Comparison of ENCODE assay signal across 9 cellular contexts in genomic region chr6:30074331-30075093, GRCh38. TPM values are rescaled to one million over a fixed set of nuclear protein-coding genes. Genes with fewer than 3 reads are reported as not detected.
DNase-seq lines count a peak whose midpoint lies in the region; ATAC-seq and TF ChIP-seq lines count a peak whose summit lies in the region.
"Had no signal": no experiment of that assay in that cellular context is flagged by ENCODE, and none has a peak within 500 bp of the region (broad histone marks: within the 10 kb centered on the region; RNA-seq: fewer than 3 reads in every experiment).

No MANE protein-coding gene starts in this region.

- no peak overlapping the region for H3K27ac ChIP-seq in right atrium auricular region

- no peaks in the 10 kb centered on the region for H3K9me3 ChIP-seq in right atrium auricular region

- H3K27me3 ChIP-seq in right atrium auricular region, result peaks cover 18 to 19% of the 10 kb centered on the region in 2 donors

- H3K4me1 ChIP-seq in right atrium auricular region, result peaks cover 0 to 25% of the 10 kb centered on the region in 2 donors

- H3K27me3 Mint-ChIP-seq in type B pancreatic cell, result peaks cover 96% of the 10 kb centered on the region

- H3K36me3 ChIP-seq in right atrium auricular region, result peaks cover 3% of the 10 kb centered on the region

- H3K4me3 Mint-ChIP-seq in type B pancreatic cell, result peak overlapping the region; percentile 82

- H3K27ac Mint-ChIP-seq in type B pancreatic cell, result no peak overlapping the region

- DNase-seq in Right ventricle myocardium inferior (ENCODE audit: missing footprints) (peak; percentile 57), right atrium auricular region (ENCODE audit: low spot score) (no peak), astrocyte of the hippocampus (ENCODE audit: low read depth, low spot score) (peak; percentile 38), lower leg skin (ENCODE audit: low spot score in 2 of 2) (no peak), type B pancreatic cell (ENCODE audit: extremely low spot score, unreplicated experiment) (no peak), NCI-H2196 treated with DMSO at 0.1 percent for 48 hours (lab: John Stamatoyannopoulos, UW; ENCODE audit: unreplicated experiment) (no peak), HK-2 (ENCODE audit: unreplicated experiment) (no peak)

- intact Hi-C loops in Right ventricle myocardium inferior (cut with DNase I), result no loop called here
- intact Hi-C loops in lower leg skin (cut with DNase I; ENCODE audit: low total_unique reads), result no loop called here

- H3K4me3 ChIP-seq in right atrium auricular region (peak overlapping the region in 1 of 2 donors; percentile 38), lower leg skin (ENCODE audit: low read depth, poor library complexity, severe bottlenecking) (peak overlapping the region; percentile 56)

- peaks cover 29% of the 10 kb centered on the region for H3K36me3 Mint-ChIP-seq in type B pancreatic cell

- TF ChIP-seq CTCF in right atrium auricular region (IDR thresholded peaks at IDR 0.05) (no peak), lower leg skin (IDR thresholded peaks at IDR 0.05) (no peak), type B pancreatic cell (conservative IDR thresholded peaks at IDR 0.05) (no peak)

- 7 to 9% methylated on average over 37 of the region's 37 CpGs for WGBS in lower leg skin, 2 donors

- ATAC-seq in Right ventricle myocardium inferior (no peak), HG03196 (IDR thresholded peaks at IDR 0.05; ENCODE audit: unreplicated experiment) (no peak)

- H3K4me1 Mint-ChIP-seq in type B pancreatic cell (ENCODE audit: unreplicated experiment), result peaks cover 14% of the 10 kb centered on the region

- H3K9me3 Mint-ChIP-seq in type B pancreatic cell, result peaks cover 6% of the 10 kb centered on the region

- TF ChIP-seq POLR2A in lower leg skin (IDR thresholded peaks at IDR 0.05), result no peak

RNA-seq across cellular contexts. Expression of gene RNF39, which starts 1.1 kb away (rescaled TPM):
- total RNA-seq in Right ventricle myocardium inferior (not detected), right atrium auricular region (1 to 10 TPM in 1 of 2 donors, under 1 TPM in 1; 0.26 to 1.1 TPM), lower leg skin (100 to 1,000 TPM in 3 of 4 donors, 10 to 100 TPM in 1; 96.9 to 113 (median 108) TPM), type B pancreatic cell (ENCODE audit: low replicate concordance) (1.5 TPM in 2 replicates)
- total RNA-seq: mesenteric fat pad had no signal

RNA-seq across cellular contexts. Expression of gene PPP1R11, which starts 7.5 kb away (rescaled TPM):
- total RNA-seq in Right ventricle myocardium inferior (44.3 TPM), right atrium auricular region (10 to 100 TPM; 48.2 to 55.7 TPM), lower leg skin (10 to 100 TPM; 32.2 to 38.2 (median 36.6) TPM), type B pancreatic cell (ENCODE audit: low replicate concordance) (40.0 and 48.6 TPM in 2 replicates)

RNA-seq across cellular contexts. Expression of gene POLR1H, which starts 13.4 kb away (rescaled TPM):
- total RNA-seq in Right ventricle myocardium inferior, result 13.1 TPM
- 10 to 100 TPM; 16.2 to 23.1 TPM for total RNA-seq in right atrium auricular region
- 10 to 100 TPM; 27.4 to 37.8 (median 33.6) TPM for total RNA-seq in lower leg skin
- 23.7 and 37.3 TPM in 2 replicates for total RNA-seq in type B pancreatic cell (ENCODE audit: low replicate concordance)

RNA-seq across cellular contexts. Expression of gene TRIM31, which starts 38.4 kb away (rescaled TPM):
- total RNA-seq in Right ventricle myocardium inferior (not detected), right atrium auricular region (not detected), lower leg skin (under 1 TPM in 1 of 4 donors, not detected in 3; 0.29 TPM), type B pancreatic cell (ENCODE audit: low replicate concordance) (1.8 and 3.8 TPM in 2 replicates)
- total RNA-seq: mesenteric fat pad had no signal

Comparison
In these comparisons a context has a peak if more than half of its experiments do, and no peak if none do; other contexts are left out.
1. DNase-seq: peak in Right ventricle myocardium inferior (single experiment) and astrocyte of the hippocampus (single experiment); none in right atrium auricular region (single experiment), lower leg skin (0 of 2), type B pancreatic cell (single experiment), NCI-H2196 treated with DMSO at 0.1 percent for 48 hours (single experiment) and HK-2 (single experiment).
2. RNA of gene RNF39, which starts 1.1 kb away (total RNA-seq): 96.9 to 113 TPM in lower leg skin; 1.5 TPM in type B pancreatic cell, 0.26 to 1.1 TPM in right atrium auricular region and not detected in Right ventricle myocardium inferior (single experiment); every median in the first group is over 10 times any median in the second.